Comparison of ENCODE assay signal across 9 cellular contexts in genomic region chr4:26197018-26197779, GRCh38.
DNase-seq lines count a peak whose midpoint lies in the region; ATAC-seq, FAIRE-seq and TF ChIP-seq lines count a peak whose summit lies in the region.
"Had no signal": no experiment of that assay in that cellular context is flagged by ENCODE, and none has a peak within 500 bp of the region (broad histone marks: within the 10 kb centered on the region; RNA-seq: fewer than 3 reads in every experiment).

No MANE protein-coding gene starts in this region.

- H3K4me3 ChIP-seq in OCI-LY3 (ENCODE audit: low read length) (peak overlapping the region; percentile 44), Karpas-422 (ENCODE audit: low read length) (no peak overlapping the region)

- no peaks in the 10 kb centered on the region for H3K9me2 ChIP-seq in Karpas-422 (replicated peaks; ENCODE audit: insufficient read depth, low read length)

- H3K9ac ChIP-seq in OCI-LY3 (ENCODE audit: low read length), result peak overlapping the region; percentile 41; the same call in 1 of the 2 replicates
- no peak overlapping the region for H3K9ac ChIP-seq in Karpas-422 (ENCODE audit: low read length)

- no peak for TF ChIP-seq CTCF in OCI-LY3 (IDR thresholded peaks at IDR 0.05; ENCODE audit: low read depth, low read length)
- no peak for TF ChIP-seq CTCF in natural killer cell (IDR thresholded peaks at IDR 0.05)

- ATAC-seq in HG02610 (IDR thresholded peaks at IDR 0.05; ENCODE audit: unreplicated experiment), result peak; percentile 74
- ATAC-seq in natural killer cell, result peak; percentile 75 to 89 (median 84)

- H3K27me3 Mint-ChIP-seq in natural killer cell (ENCODE audit: low read depth in 2 of 2), result peaks cover 5 to 9% of the 10 kb centered on the region in 2 donors

- H3K4me3 Mint-ChIP-seq in natural killer cell, result peak overlapping the region; percentile 65

- H4K20me1 ChIP-seq in OCI-LY3 (ENCODE audit: insufficient read depth, low read length) (no peaks in the 10 kb centered on the region), Karpas-422 (ENCODE audit: insufficient read depth, low read depth, low read length) (no peaks in the 10 kb centered on the region)

- H3K4me2 ChIP-seq in OCI-LY3 (ENCODE audit: low read length) (peak overlapping the region; percentile 73), Karpas-422 (ENCODE audit: low read depth, low read length, poor library complexity, severe bottlenecking) (no peak overlapping the region)

- H3K27me3 ChIP-seq in OCI-LY3 (ENCODE audit: low read depth, low read length), result peaks cover 31% of the 10 kb centered on the region
- H3K27me3 ChIP-seq in Karpas-422 (ENCODE audit: low read length), result no peaks in the 10 kb centered on the region

- DNase-seq in GM12891 (ENCODE audit: insufficient read length, low spot score) (peak; percentile 42), activated T-helper 1 cell treated with Interleukin-2 at 50 U/mL for 16 hours (ENCODE audit: low read depth) (peak; percentile 48), natural killer cell (peak; percentile 23), SK-N-DZ (ENCODE audit: low spot score) (no peak), Karpas-422 (no peak), NCI-H187 (lab: John Stamatoyannopoulos, UW) (no peak)

- H3K36me3 ChIP-seq in OCI-LY3 (replicated peaks; ENCODE audit: low read depth, low read length) (no peaks in the 10 kb centered on the region), Karpas-422 (ENCODE audit: insufficient read depth, low read length) (no peaks in the 10 kb centered on the region)

- TF ChIP-seq POLR2A in GM12891 (IDR thresholded peaks at IDR 0.05; ENCODE audit: low read depth, low read length), result no peak

- H3K9me3 ChIP-seq in OCI-LY3 (ENCODE audit: insufficient read depth, low read length) (no peaks in the 10 kb centered on the region), Karpas-422 (ENCODE audit: low read length) (no peaks in the 10 kb centered on the region)

- no peak overlapping the region for H3K27ac ChIP-seq in OCI-LY3 (ENCODE audit: low read length)
- no peak overlapping the region for H3K27ac ChIP-seq in Karpas-422 (ENCODE audit: low read length)
- H3K27ac ChIP-seq: VCaP had no signal

- peaks cover 29 to 39% of the 10 kb centered on the region in 2 donors for H3K4me1 Mint-ChIP-seq in natural killer cell

- H3K4me1 ChIP-seq in OCI-LY3 (ENCODE audit: low read length), result peaks cover 54% of the 10 kb centered on the region
- H3K4me1 ChIP-seq in Karpas-422 (ENCODE audit: low read length), result no peaks in the 10 kb centered on the region

- H2AFZ ChIP-seq in OCI-LY3 (ENCODE audit: low read depth, low read length) (peak overlapping the region; percentile 90), Karpas-422 (ENCODE audit: low read length) (no peak overlapping the region)

- intact Hi-C loops in natural killer cell (cut with micrococcal nuclease), result no loop called here

- FAIRE-seq in GM12891 (lab: Jason Lieb, UNC), result peak; percentile 98

- no peaks in the 10 kb centered on the region for H3K9me3 Mint-ChIP-seq in natural killer cell

- H3K79me2 ChIP-seq in OCI-LY3 (ENCODE audit: low read length), result no peaks in the 10 kb centered on the region
- no peaks in the 10 kb centered on the region for H3K79me2 ChIP-seq in Karpas-422 (ENCODE audit: low read length)

- H3K27ac Mint-ChIP-seq in natural killer cell, result peak overlapping the region; percentile 80 to 81

- H3K36me3 Mint-ChIP-seq in natural killer cell, result no peaks in the 10 kb centered on the region

TF ChIP-seq in GM12891, 5 proteins besides CTCF, POLR2A, EP300 and RAD21:
- TF ChIP-seq SPI1 (IDR thresholded peaks at IDR 0.05; ENCODE audit: low read depth, low read length) (0 out of 2 replicates have a peak, but pooled peaks have one; percentile 7), TAF1 (IDR thresholded peaks at IDR 0.05; ENCODE audit: low read depth, low read length) (no peak), PAX5 (IDR thresholded peaks at IDR 0.05; ENCODE audit: insufficient read depth, low read length, severe bottlenecking) (no peak), POU2F2 (IDR thresholded peaks at IDR 0.05; ENCODE audit: low read depth, low read length) (peak; percentile 80), POLR2AphosphoS5 (IDR thresholded peaks at IDR 0.05; ENCODE audit: low read depth, low read length) (no peak)

Comparison
In these comparisons a context has a peak if more than half of its experiments do, and no peak if none do; other contexts are left out.
1. DNase-seq: peak in GM12891 (single experiment), activated T-helper 1 cell treated with Interleukin-2 at 50 U/mL for 16 hours (single experiment) and natural killer cell (single experiment); none in SK-N-DZ (single experiment), Karpas-422 (single experiment) and NCI-H187 (0 of 2).